8 cellular contexts compared by ENCODE assay signal in genomic region chr5:154755361-154756202, GRCh38. TPM values are rescaled to one million over a fixed set of nuclear protein-coding genes. Genes with fewer than 3 reads are reported as not detected.
DNase-seq lines count a peak whose midpoint lies in the region; ATAC-seq and TF ChIP-seq lines count a peak whose summit lies in the region.

TSS of gene LARP1 (plus strand) at chr5:154755377. CDS start at chr5:154755758, 381 bp downstream.

- H3K4me2 ChIP-seq in osteoblast (ENCODE audit: insufficient read depth, low read length), result peak within 1 kb of the TSS; percentile 75

- H3K4me1 Mint-ChIP-seq in activated T-helper 17 cell treated with anti-CD3 and anti-CD28 coated beads, Interleukin-2, amount 50 U/mL, for 72 hours, result peaks cover 33% of the 10 kb centered on the region

- ATAC-seq in GM21447 (IDR thresholded peaks at IDR 0.05; ENCODE audit: unreplicated experiment), result peak; percentile 7
- ATAC-seq in activated T-helper 17 cell treated with anti-CD3 and anti-CD28 coated beads, Interleukin-2, amount 50 U/mL, for 72 hours (replicated peaks), result peak; percentile 5

- in situ Hi-C loops in Caki2 (cut with HindIII; ENCODE audit: low pct_unique_long_range_greater_than_20kb, low sequenced_read_pairs), result no loop called here

- no peak for TF ChIP-seq CTCF in osteoblast (IDR thresholded peaks at IDR 0.05; ENCODE audit: extremely low read depth, low read depth, low read length)

- peak within 1 kb of the TSS; percentile 82 for H3K4me3 ChIP-seq in osteoblast (ENCODE audit: insufficient read depth, low read length)

- peaks cover 28% of the 10 kb centered on the region for H3K36me3 Mint-ChIP-seq in activated T-helper 17 cell treated with anti-CD3 and anti-CD28 coated beads, Interleukin-2, amount 50 U/mL, for 72 hours (ENCODE audit: low read depth)

- H3K27ac ChIP-seq in osteoblast (ENCODE audit: low read depth, low read length), result peak within 1 kb of the TSS; percentile 93

- peak within 1 kb of the TSS; percentile 84 for H2AFZ ChIP-seq in osteoblast (ENCODE audit: low read length)

- H3K4me1 ChIP-seq in osteoblast (ENCODE audit: insufficient read depth, low read length), result peaks cover 45% of the 10 kb centered on the region

- H3K4me3 Mint-ChIP-seq in activated T-helper 17 cell treated with anti-CD3 and anti-CD28 coated beads, Interleukin-2, amount 50 U/mL, for 72 hours, result peak within 1 kb of the TSS; percentile 97

- DNase-seq in Caki2 (ENCODE audit: low read depth), result peak; percentile 72
- peak; percentile 31 for DNase-seq in LHCN-M2 (ENCODE audit: low read depth)
- peak; percentile 38 for DNase-seq in glomerular visceral epithelial cell (ENCODE audit: extremely low spot score)
- DNase-seq in osteoblast (ENCODE audit: insufficient read length, low spot score, missing footprints), result peak; percentile 87
- DNase-seq in OCI-M2 (lab: John Stamatoyannopoulos, UW; ENCODE audit: unreplicated experiment), result no peak
- no peak for DNase-seq in NCI-H2171 treated with DMSO at 0.1 percent for 48 hours (lab: John Stamatoyannopoulos, UW)

- no peaks in the 10 kb centered on the region for H3K9me3 ChIP-seq in osteoblast (ENCODE audit: low read depth, low read length)

- peak within 1 kb of the TSS; percentile 97 for H3K27ac Mint-ChIP-seq in activated T-helper 17 cell treated with anti-CD3 and anti-CD28 coated beads, Interleukin-2, amount 50 U/mL, for 72 hours

- no peaks in the 10 kb centered on the region for H3K27me3 Mint-ChIP-seq in activated T-helper 17 cell treated with anti-CD3 and anti-CD28 coated beads, Interleukin-2, amount 50 U/mL, for 72 hours

- peaks cover 34% of the 10 kb centered on the region for H4K20me1 ChIP-seq in osteoblast (ENCODE audit: insufficient read depth, low read length)

- no peaks in the 10 kb centered on the region for H3K36me3 ChIP-seq in osteoblast (ENCODE audit: insufficient read depth, low read length)

- H3K27me3 ChIP-seq in osteoblast (ENCODE audit: insufficient read depth, low read length), result no peaks in the 10 kb centered on the region

- no peaks in the 10 kb centered on the region for H3K9me3 Mint-ChIP-seq in activated T-helper 17 cell treated with anti-CD3 and anti-CD28 coated beads, Interleukin-2, amount 50 U/mL, for 72 hours

- H3K79me2 ChIP-seq in osteoblast (ENCODE audit: insufficient read depth, low read length), result peaks cover 55% of the 10 kb centered on the region

RNA-seq across cellular contexts. Expression of gene LARP1, which starts in this region (rescaled TPM):
- 18.0 and 18.4 TPM in 2 replicates for total RNA-seq in Caki2 (2014; rRNA removed; shearing (Covaris generic); ENCODE audit: low replicate concordance)
- total RNA-seq in LHCN-M2 (2014; rRNA removed), result 67.6 and 95.2 TPM in 2 replicates
- 73.5 TPM for polyA plus RNA-seq in LHCN-M2 (2012)
- total RNA-seq in activated T-helper 17 cell treated with anti-CD3 and anti-CD28 coated beads, Interleukin-2, amount 50 U/mL, for 72 hours, result 100 to 1,000 TPM; 121 to 242 TPM
- 115 and 124 TPM in 2 replicates for total RNA-seq in osteoblast

Comparison
In these comparisons a context has a peak if more than half of its experiments do, and no peak if none do; other contexts are left out.
1. DNase-seq: peak in Caki2 (single experiment), LHCN-M2 (single experiment), glomerular visceral epithelial cell (single experiment) and osteoblast (single experiment); none in OCI-M2 (single experiment) and NCI-H2171 treated with DMSO at 0.1 percent for 48 hours (single experiment).